Comparison of ENCODE assay signal across 7 cellular contexts in the genomic region with DNA sequence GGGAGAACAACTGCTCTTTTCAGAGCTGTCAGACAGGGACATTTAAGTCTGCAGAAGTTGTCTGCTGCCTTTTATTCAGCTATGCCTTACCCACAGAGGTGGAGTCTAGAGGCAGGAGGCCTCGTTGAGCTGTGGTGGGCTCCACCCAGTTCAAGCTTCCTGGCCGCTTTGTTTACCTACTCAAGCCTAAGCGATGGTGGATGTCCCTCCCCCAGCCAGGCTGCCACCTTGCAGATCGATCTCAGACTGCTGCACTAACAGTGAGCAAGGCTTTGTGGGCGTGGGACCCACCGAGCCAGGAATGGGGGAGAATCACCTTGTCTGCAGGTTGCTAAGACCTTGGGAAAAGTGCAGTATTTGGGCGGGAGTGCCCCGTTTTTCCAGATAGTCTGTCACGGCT. TPM values are rescaled to one million over a fixed set of nuclear protein-coding genes. Genes with fewer than 3 reads are reported as not detected.
"Had no signal": no experiment of that assay in that cellular context is flagged by ENCODE, and none has a peak within 500 bp of the region (broad histone marks: within the 10 kb centered on the region; RNA-seq: fewer than 3 reads in every experiment).

No MANE protein-coding gene starts in this region.

RNA-seq across cellular contexts. Expression of gene PAX9, which starts 37.8 kb away (rescaled TPM):
- total RNA-seq: dermis microvascular lymphatic vessel endothelial cell; gastrocnemius medialis; left ventricle myocardium superior; mesenteric fat pad; naive thymus-derived CD8-positive, alpha-beta T cell; ovary; pulmonary artery endothelial cell had no signal
- polyA plus RNA-seq: naive thymus-derived CD8-positive, alpha-beta T cell had no signal
